In the genomic region with DNA sequence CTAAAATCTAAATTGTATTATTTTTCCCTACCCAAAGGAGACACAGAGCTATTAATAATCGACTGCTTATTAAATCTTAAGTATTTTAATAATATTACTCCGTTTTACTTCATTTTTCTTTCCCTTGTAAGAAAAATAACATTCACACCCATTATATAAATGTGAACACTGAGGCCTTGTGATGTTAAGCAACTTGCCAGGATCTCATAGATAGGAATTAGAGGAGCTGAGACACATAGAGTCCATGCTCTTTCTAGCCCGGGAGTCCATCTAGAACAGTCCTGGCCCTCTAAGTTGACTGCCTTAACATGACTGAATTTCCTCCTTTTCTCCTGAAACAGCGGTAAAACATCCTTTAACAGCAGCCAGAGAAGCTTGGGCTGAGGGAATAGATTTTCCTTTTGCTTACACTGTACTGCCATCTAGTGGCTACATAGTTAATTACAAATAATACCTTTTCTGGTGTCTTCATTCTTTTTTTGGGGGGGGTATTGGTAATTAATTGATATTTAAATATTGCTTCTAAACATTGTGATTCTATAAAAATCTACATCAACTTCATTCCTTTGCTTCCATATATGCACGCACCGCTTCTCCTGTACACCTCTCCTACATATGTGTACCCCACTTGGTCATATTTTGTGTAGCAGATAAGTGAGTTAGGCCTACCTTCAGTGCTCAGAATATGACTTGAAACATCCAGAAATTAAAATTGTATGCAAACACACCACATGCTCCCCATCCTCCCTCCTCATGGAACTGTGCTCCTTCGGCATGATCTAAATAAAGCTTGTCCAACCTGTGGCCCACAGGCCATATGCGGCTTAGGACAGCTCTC, we compare ENCODE assay signal across 8 cellular contexts.
DNase-seq lines count a peak whose midpoint lies in the region; ATAC-seq, FAIRE-seq and TF ChIP-seq lines count a peak whose summit lies in the region.

No MANE protein-coding gene starts in this region.

- H3K27me3 ChIP-seq in esophagus muscularis mucosa (no peaks in the 10 kb centered on the region), osteoblast (ENCODE audit: insufficient read depth, low read length) (no peaks in the 10 kb centered on the region)

- peak; percentile 11 for DNase-seq in DMS153 treated with DMSO at 0.1 percent for 48 hours (lab: John Stamatoyannopoulos, UW; ENCODE audit: unreplicated experiment)
- DNase-seq in KG1 (lab: John Stamatoyannopoulos, UW), result peak; percentile 12
- peak; percentile 34 for DNase-seq in RCC 7860 (ENCODE audit: low spot score)
- no peak for DNase-seq in esophagus muscularis mucosa (ENCODE audit: extremely low spot score)
- peak; percentile 76 for DNase-seq in osteoblast (ENCODE audit: insufficient read length, low spot score, missing footprints)
- no peak for DNase-seq in SHP77 treated with DMSO at 0.1 percent for 48 hours (lab: John Stamatoyannopoulos, UW)

- FAIRE-seq in RCC 7860 (lab: Jason Lieb, UNC), result peak; percentile 72

- no peak for TF ChIP-seq EP300 in esophagus muscularis mucosa (IDR thresholded peaks at IDR 0.05)

- peak; percentile 70 for ATAC-seq in GM21390 (IDR thresholded peaks at IDR 0.05; ENCODE audit: unreplicated experiment)
- ATAC-seq in activated CD4-positive, CD25-positive, alpha-beta regulatory T cell treated with anti-CD3 and anti-CD28 coated beads, Interleukin-2, amount 50 U/mL, for 24 hours, result no peak

- H3K4me1 ChIP-seq in esophagus muscularis mucosa (no peaks in the 10 kb centered on the region), osteoblast (ENCODE audit: insufficient read depth, low read length) (no peaks in the 10 kb centered on the region)

- H4K20me1 ChIP-seq in osteoblast (ENCODE audit: insufficient read depth, low read length), result no peaks in the 10 kb centered on the region

- intact Hi-C loops in esophagus muscularis mucosa (cut with DNase I), result loop anchor here (5.0 kb wide), 2 partner anchors 371 to 1416 kb away; no protein-coding TSS in a partner anchor

- H2AFZ ChIP-seq in osteoblast (ENCODE audit: low read length), result no peak overlapping the region

- whole genome bisulfite sequencing in esophagus muscularis mucosa, result 39% methylated on average over 8 of the region's 8 CpGs

- H3K4me2 ChIP-seq in osteoblast (ENCODE audit: insufficient read depth, low read length), result no peak overlapping the region

- TF ChIP-seq CTCF in esophagus muscularis mucosa (IDR thresholded peaks at IDR 0.05), result peak; percentile 50 to 64 (median 61)
- TF ChIP-seq CTCF in osteoblast (IDR thresholded peaks at IDR 0.05; ENCODE audit: extremely low read depth, low read depth, low read length), result peak; percentile 61

- H3K36me3 ChIP-seq in esophagus muscularis mucosa (no peaks in the 10 kb centered on the region), osteoblast (ENCODE audit: insufficient read depth, low read length) (no peaks in the 10 kb centered on the region)

- H3K9me3 ChIP-seq in esophagus muscularis mucosa, result no peaks in the 10 kb centered on the region
- H3K9me3 ChIP-seq in osteoblast (ENCODE audit: low read depth, low read length), result no peaks in the 10 kb centered on the region

- no peak overlapping the region for H3K4me3 ChIP-seq in esophagus muscularis mucosa
- no peak overlapping the region for H3K4me3 ChIP-seq in osteoblast (ENCODE audit: insufficient read depth, low read length)

- no peak for TF ChIP-seq POLR2A in esophagus muscularis mucosa (IDR thresholded peaks at IDR 0.05; ENCODE audit: low read depth)

- no peaks in the 10 kb centered on the region for H3K79me2 ChIP-seq in osteoblast (ENCODE audit: insufficient read depth, low read length)

- H3K27ac ChIP-seq in esophagus muscularis mucosa (replicated peaks in 1 of 4), result no peak overlapping the region
- no peak overlapping the region for H3K27ac ChIP-seq in osteoblast (ENCODE audit: low read depth, low read length)

Comparison
In these comparisons a context has a peak if more than half of its experiments do, and no peak if none do; other contexts are left out.
1. DNase-seq: peak in DMS153 treated with DMSO at 0.1 percent for 48 hours (single experiment), KG1 (single experiment), RCC 7860 (single experiment) and osteoblast (single experiment); none in esophagus muscularis mucosa (single experiment) and SHP77 treated with DMSO at 0.1 percent for 48 hours (single experiment).